ENCODE assay signal across 8 cellular contexts in genomic region chr7:128381161-128381821, GRCh38. TPM values are rescaled to one million over a fixed set of nuclear protein-coding genes. Genes with fewer than 3 reads are reported as not detected.
DNase-seq lines count a peak whose midpoint lies in the region; TF ChIP-seq lines count a peak whose summit lies in the region.

No MANE protein-coding gene starts in this region.

- TF ChIP-seq CTCF in uterus (IDR thresholded peaks at IDR 0.05) = peak in 1 of 4 experiments; percentile 5

- H3K4me1 ChIP-seq in uterus = no peaks in the 10 kb centered on the region

- H3K9me3 ChIP-seq in uterus = no peaks in the 10 kb centered on the region

- no peaks in the 10 kb centered on the region for H3K36me3 ChIP-seq in uterus

- no peaks in the 10 kb centered on the region for H3K27me3 ChIP-seq in uterus

- intact Hi-C loops in uterus (cut with DNase I; ENCODE audit: low total_unique reads) = no loop called here

- no peak for TF ChIP-seq POLR2A in uterus (IDR thresholded peaks at IDR 0.05)

- no peak overlapping the region for H3K27ac ChIP-seq in uterus

- peak; percentile 81 for DNase-seq in AG20443 (ENCODE audit: low spot score)
- peak; percentile 60 for DNase-seq in HPDE6-E6E7 (ENCODE audit: extremely low spot score)
- DNase-seq in activated T-cell treated with anti-CD3 and anti-CD28 coated beads, Interleukin-2, amount 50 U/mL, for 48 hours = peak; percentile 73 to 77
- peak; percentile 85 for DNase-seq in iPS-NIHi7 (ENCODE audit: extremely low spot score)
- no peak for DNase-seq in GF-D8 (lab: John Stamatoyannopoulos, UW)
- no peak for DNase-seq in uterus
- no peak for DNase-seq in NCI-H510A (lab: John Stamatoyannopoulos, UW)
- DNase-seq in AG08396 (ENCODE audit: low spot score) = no peak

- no peak overlapping the region for H3K4me3 ChIP-seq in uterus

RNA-seq across cellular contexts. Expression of gene PRRT4, which starts 19.8 kb away (rescaled TPM):
- total RNA-seq in uterus = 1 to 10 TPM in 2 of 4 donors, not detected in 2; 1.3 to 1.7 TPM

RNA-seq across cellular contexts. Expression of gene IMPDH1, which starts 28.5 kb away (rescaled TPM):
- total RNA-seq in uterus = 10 to 100 TPM; 11.9 to 53.3 (median 32.8) TPM

RNA-seq across cellular contexts. Expression of gene RBM28, which starts 37.6 kb away (rescaled TPM):
- total RNA-seq in uterus = 100 to 1,000 TPM in 1 of 4 donors, 10 to 100 TPM in 3; 14.4 to 226 (median 44.0) TPM

Comparison
In these comparisons a context has a peak if more than half of its experiments do, and no peak if none do; other contexts are left out.
1. DNase-seq: peak in AG20443 (single experiment), HPDE6-E6E7 (single experiment), activated T-cell treated with anti-CD3 and anti-CD28 coated beads, Interleukin-2, amount 50 U/mL, for 48 hours (2 of 2) and iPS-NIHi7 (single experiment); none in GF-D8 (single experiment), uterus (0 of 2), NCI-H510A (single experiment) and AG08396 (single experiment).